ENCODE assay signal across 13 cellular contexts in the genomic region with DNA sequence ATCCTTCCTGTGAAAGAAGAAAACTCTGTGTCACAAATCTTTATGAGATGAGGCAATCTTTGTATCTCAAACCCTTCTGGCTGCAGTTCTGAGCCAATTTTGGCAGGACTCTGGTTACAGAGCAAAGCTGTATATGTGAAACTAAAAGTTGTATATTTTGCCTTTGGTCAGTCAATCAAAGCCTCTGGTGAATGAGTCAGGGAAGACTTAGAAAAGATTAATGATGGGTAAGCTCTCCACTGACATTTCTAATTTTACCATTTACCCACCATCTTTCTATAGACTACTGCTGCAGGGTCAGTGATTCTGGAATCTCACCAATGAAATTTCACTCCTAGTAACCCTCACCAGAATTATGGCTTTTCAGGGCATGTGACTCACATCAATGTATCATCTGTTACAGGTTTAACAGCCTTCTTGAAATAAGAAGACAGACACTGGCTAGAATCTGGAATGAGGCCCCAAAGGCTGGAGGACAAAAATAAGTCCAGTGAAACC. TPM values are rescaled to one million over a fixed set of nuclear protein-coding genes. Genes with fewer than 3 reads are reported as not detected.
DNase-seq lines count a peak whose midpoint lies in the region; ATAC-seq and TF ChIP-seq lines count a peak whose summit lies in the region.
"Had no signal": no experiment of that assay in that cellular context is flagged by ENCODE, and none has a peak within 500 bp of the region (broad histone marks: within the 10 kb centered on the region; RNA-seq: fewer than 3 reads in every experiment).

No MANE protein-coding gene starts in this region.

- no peak for TF ChIP-seq POLR2A in gastrocnemius medialis (IDR thresholded peaks at IDR 0.05)

- peaks cover 10% of the 10 kb centered on the region for H3F3A ChIP-seq in SK-N-SH (replicated peaks; ENCODE audit: insufficient read depth)

- in situ Hi-C loops in gastrocnemius medialis (cut with MboI; ENCODE audit: low sequenced_read_pairs in 4 of 4): loop anchor here in 2 of 4 donors (25.0 kb wide), 1 partner anchor 180 kb away; the partner anchor contains the start of gene GAB2 (in 2 of the 2)

- no peak overlapping the region for H2AFZ ChIP-seq in SK-N-SH (ENCODE audit: low read depth)

- TF ChIP-seq RAD21 in SK-N-SH (IDR thresholded peaks at IDR 0.05; ENCODE audit: low read length): no peak

- POLR2A ChIA-PET in SK-N-SH (lab: Yijun Ruan, JAX): no interaction called here

- H3K79me2 ChIP-seq in SK-N-SH (ENCODE audit: insufficient read depth): no peaks in the 10 kb centered on the region

- ATAC-seq in gastrocnemius medialis: peak; percentile 51 to 75

- H4K20me1 ChIP-seq in SK-N-SH (ENCODE audit: insufficient read depth): no peaks in the 10 kb centered on the region

- intact Hi-C loops in gastrocnemius medialis (cut with DNase I; ENCODE audit: low total_unique reads): loop anchor here (5.0 kb wide), 1 partner anchor 80 kb away; no protein-coding TSS in a partner anchor
- intact Hi-C loops in colonic mucosa (cut with DNase I): no loop called here

- H3K36me3 ChIP-seq in SK-N-SH (replicated peaks in 1 of 2; ENCODE audit: control insufficient read depth in 1 of 2, insufficient read depth in 2 of 2, low read length in 1 of 2): peaks cover 0 to 2% of the 10 kb centered on the region in 2 experiments
- H3K36me3 ChIP-seq in gastrocnemius medialis: no peaks in the 10 kb centered on the region
- no peaks in the 10 kb centered on the region for H3K36me3 ChIP-seq in colonic mucosa
- H3K36me3 ChIP-seq in SJCRH30: no peaks in the 10 kb centered on the region

- H3K9ac ChIP-seq in SK-N-SH (no peak overlapping the region), colonic mucosa (ENCODE audit: low read depth in 2 of 2, low read length in 2 of 2) (no peak overlapping the region)

- CTCF ChIA-PET in SK-N-SH (lab: Yijun Ruan, JAX): interaction anchor here (1.1 to 1.7 kb wide), 3 partner anchors 9 to 184 kb away, joined by 3 to 5 read pairs (median 3); no protein-coding TSS in a partner anchor

- no peak; a peak in 1 of 4 replicates for TF ChIP-seq EP300 in SK-N-SH (IDR thresholded peaks at IDR 0.05; ENCODE audit: borderline replicate concordance in 1 of 2, low read depth in 1 of 2, low read length in 1 of 2)

- H3K9me3 ChIP-seq in SK-N-SH: no peaks in the 10 kb centered on the region
- no peaks in the 10 kb centered on the region for H3K9me3 ChIP-seq in gastrocnemius medialis
- H3K9me3 ChIP-seq in colonic mucosa: no peaks in the 10 kb centered on the region
- H3K9me3 ChIP-seq in SJCRH30 (replicated peaks): no peaks in the 10 kb centered on the region
- H3K9me3 ChIP-seq: testis had no signal

- DNase-seq in GM04503 (ENCODE audit: low read depth) (peak; percentile 40), SK-N-SH (no peak), fibroblast of pulmonary artery (ENCODE audit: low read depth) (peak; percentile 59), gastrocnemius medialis (no peak), colonic mucosa (no peak), SJCRH30 (no peak), NCI-H187 (lab: John Stamatoyannopoulos, UW) (no peak)
- DNase-seq in activated naive CD4-positive, alpha-beta T cell (lab: John Stamatoyannopoulos, UW): no peak
- DNase-seq: erythroblast, NCI-H1436, posterior cingulate gyrus, testis had no signal

- no peak overlapping the region for H3K4me3 ChIP-seq in SK-N-SH (ENCODE audit: low read depth in 2 of 2, low read length in 1 of 2)
- H3K4me3 ChIP-seq in fibroblast of pulmonary artery (replicated peaks; ENCODE audit: low read depth, low read length): no peak overlapping the region
- no peak overlapping the region for H3K4me3 ChIP-seq in gastrocnemius medialis
- no peak overlapping the region for H3K4me3 ChIP-seq in colonic mucosa
- no peak overlapping the region for H3K4me3 ChIP-seq in SJCRH30
- H3K4me3 ChIP-seq: testis had no signal

- no peaks in the 10 kb centered on the region for H3K9me2 ChIP-seq in SK-N-SH

- H3K27ac ChIP-seq in SK-N-SH (ENCODE audit: low read depth in 2 of 2, low read length in 1 of 2): peak overlapping the region; percentile 41 to 45
- peak overlapping the region; percentile 42 to 59 (median 52) for H3K27ac ChIP-seq in gastrocnemius medialis
- no peak overlapping the region for H3K27ac ChIP-seq in colonic mucosa
- no peak overlapping the region for H3K27ac ChIP-seq in SJCRH30
- H3K27ac ChIP-seq: HL-60, testis had no signal

- TF ChIP-seq CTCF in SK-N-SH (IDR thresholded peaks at IDR 0.05) (no peak), fibroblast of pulmonary artery (IDR thresholded peaks at IDR 0.05; ENCODE audit: low read length, missing control alignments) (no peak), gastrocnemius medialis (IDR thresholded peaks at IDR 0.05 in 4 of 5, conservative IDR thresholded peaks at IDR 0.05 in 1 of 5) (no peak), colonic mucosa (IDR thresholded peaks at IDR 0.05) (no peak)

- H3K4me2 ChIP-seq in SK-N-SH: no peak overlapping the region

- peaks cover 0 to 21% of the 10 kb centered on the region in 2 experiments; a peak in 2 of 4 replicates for H3K4me1 ChIP-seq in SK-N-SH (ENCODE audit: control insufficient read depth in 1 of 2, insufficient read depth in 2 of 2, low read depth in 1 of 2, low read length in 1 of 2)
- peaks cover 21% of the 10 kb centered on the region in 2 donors for H3K4me1 ChIP-seq in gastrocnemius medialis
- H3K4me1 ChIP-seq in colonic mucosa: no peaks in the 10 kb centered on the region
- H3K4me1 ChIP-seq in SJCRH30: no peaks in the 10 kb centered on the region
- H3K4me1 ChIP-seq: testis had no signal

- H3K27me3 ChIP-seq in SK-N-SH (ENCODE audit: insufficient read depth) (no peaks in the 10 kb centered on the region), gastrocnemius medialis (no peaks in the 10 kb centered on the region), colonic mucosa (no peaks in the 10 kb centered on the region), SJCRH30 (no peaks in the 10 kb centered on the region)
- H3K27me3 ChIP-seq: testis had no signal

TF ChIP-seq in SK-N-SH, 30 proteins besides CTCF, POLR2A, EP300 and RAD21 (continues in another document):
- no peak for TF ChIP-seq SIN3A (IDR thresholded peaks at IDR 0.05; ENCODE audit: borderline replicate concordance, low read depth, low read length)
- TF ChIP-seq RXRA (IDR thresholded peaks at IDR 0.05; ENCODE audit: borderline replicate concordance, low read depth): 0 out of 2 replicates have a peak, but pooled peaks have one; percentile 28
- TF ChIP-seq FOSL2 (IDR thresholded peaks at IDR 0.05; ENCODE audit: borderline replicate concordance, low read depth): peak; percentile 47; the same call in 1 of the 2 replicates
- TF ChIP-seq TCF12 (IDR thresholded peaks at IDR 0.05): peak; percentile 58; the same call in 1 of the 2 replicates
- TF ChIP-seq MEF2A (IDR thresholded peaks at IDR 0.05; ENCODE audit: borderline replicate concordance, low read depth): peak; percentile 63
- 0 out of 2 replicates have a peak, but pooled peaks have one; percentile 26 for TF ChIP-seq POLR2AphosphoS5 (IDR thresholded peaks at IDR 0.05; ENCODE audit: low read depth, low read length)
- TF ChIP-seq ZBTB33 (IDR thresholded peaks at IDR 0.05; ENCODE audit: borderline replicate concordance, low read depth): no peak
- no peak for TF ChIP-seq SMC3 (IDR thresholded peaks at IDR 0.05; ENCODE audit: low read depth, low read length)
- TF ChIP-seq MAX (IDR thresholded peaks at IDR 0.05; ENCODE audit: low read depth): peak; percentile 34; the same call in 1 of the 2 replicates
- TF ChIP-seq EZH2phosphoT487 (IDR thresholded peaks at IDR 0.05; ENCODE audit: borderline replicate concordance, low read depth): no peak
- TF ChIP-seq NFIC (IDR thresholded peaks at IDR 0.05; ENCODE audit: borderline replicate concordance): peak; percentile 34; the same call in 1 of the 2 replicates
- TF ChIP-seq, protein P1, sequence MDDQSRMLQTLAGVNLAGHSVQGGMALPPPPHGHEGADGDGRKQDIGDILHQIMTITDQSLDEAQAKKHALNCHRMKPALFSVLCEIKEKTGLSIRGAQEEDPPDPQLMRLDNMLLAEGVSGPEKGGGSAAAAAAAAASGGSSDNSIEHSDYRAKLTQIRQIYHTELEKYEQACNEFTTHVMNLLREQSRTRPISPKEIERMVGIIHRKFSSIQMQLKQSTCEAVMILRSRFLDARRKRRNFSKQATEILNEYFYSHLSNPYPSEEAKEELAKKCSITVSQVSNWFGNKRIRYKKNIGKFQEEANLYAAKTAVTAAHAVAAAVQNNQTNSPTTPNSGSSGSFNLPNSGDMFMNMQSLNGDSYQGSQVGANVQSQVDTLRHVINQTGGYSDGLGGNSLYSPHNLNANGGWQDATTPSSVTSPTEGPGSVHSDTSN (IDR thresholded peaks at IDR 0.05): peak; percentile 87

RNA-seq across cellular contexts. Expression of gene USP35, which starts 43.3 kb away (rescaled TPM):
- 8.0 and 8.4 TPM in 2 replicates for polyA plus RNA-seq in SK-N-SH (2012; rRNA removed)
- 4.4 and 5.3 TPM in 2 replicates for polyA plus RNA-seq in SK-N-SH (2012; cell fraction: cytosol; rRNA removed)
- 32.8 and 39.6 TPM in 2 replicates for polyA plus RNA-seq in SK-N-SH (2012; cell fraction: nucleus; rRNA removed)
- total RNA-seq in gastrocnemius medialis: 1 to 10 TPM; 4.6 to 6.1 (median 5.4) TPM
- total RNA-seq in colonic mucosa: 1 to 10 TPM; 5.2 to 5.6 TPM
- 3.0 and 5.1 TPM in 2 replicates for total RNA-seq in SJCRH30 (2014; rRNA removed; shearing (Covaris generic))

RNA-seq across cellular contexts. Expression of gene KCTD21, which starts 43.6 kb away (rescaled TPM):
- 5.0 and 7.5 TPM in 2 replicates for polyA plus RNA-seq in SK-N-SH (2012; rRNA removed)
- 4.9 and 5.3 TPM in 2 replicates for polyA plus RNA-seq in SK-N-SH (2012; cell fraction: cytosol; rRNA removed)
- 5.3 and 12.7 TPM in 2 replicates for polyA plus RNA-seq in SK-N-SH (2012; cell fraction: nucleus; rRNA removed)
- total RNA-seq in gastrocnemius medialis (10 to 100 TPM in 3 of 4 donors, 1 to 10 TPM in 1; 6.0 to 18.9 (median 15.8) TPM), colonic mucosa (1 to 10 TPM; 7.5 to 9.2 TPM)
- 2.2 TPM in 2 replicates for total RNA-seq in SJCRH30 (2014; rRNA removed; shearing (Covaris generic))

Comparison
In these comparisons a context has a peak if more than half of its experiments do, and no peak if none do; other contexts are left out.
1. DNase-seq: peak in GM04503 (single experiment) and fibroblast of pulmonary artery (single experiment); none in SK-N-SH (single experiment), gastrocnemius medialis (0 of 2), colonic mucosa (single experiment), activated naive CD4-positive, alpha-beta T cell (0 of 4), SJCRH30 (0 of 2) and NCI-H187 (0 of 2).
2. H3K27ac ChIP-seq: peak in SK-N-SH (2 of 2) and gastrocnemius medialis (4 of 4); none in colonic mucosa (single experiment) and SJCRH30 (single experiment).